Comparison of ENCODE assay signal across 17 cellular contexts in genomic region chr17:77130521-77130920, GRCh38. TPM values are rescaled to one million over a fixed set of nuclear protein-coding genes. Genes with fewer than 3 reads are reported as not detected.
DNase-seq lines count a peak whose midpoint lies in the region; ATAC-seq and TF ChIP-seq lines count a peak whose summit lies in the region.
"Had no signal": no experiment of that assay in that cellular context is flagged by ENCODE, and none has a peak within 500 bp of the region (broad histone marks: within the 10 kb centered on the region; RNA-seq: fewer than 3 reads in every experiment).

No MANE protein-coding gene starts in this region.

- H3K4me1 ChIP-seq in left ventricle myocardium inferior (peaks cover 91% of the 10 kb centered on the region), neutrophil (ENCODE audit: control insufficient read depth in 1 of 2, insufficient read depth in 1 of 2, low read depth in 1 of 2, low read length in 1 of 2) (peaks cover 28 to 40% of the 10 kb centered on the region in 2 experiments), tibial nerve (peaks cover 0 to 59% (median 22%) of the 10 kb centered on the region in 4 donors)

- H3K36me3 ChIP-seq in left ventricle myocardium inferior (peaks cover 5% of the 10 kb centered on the region), neutrophil (no peaks in the 10 kb centered on the region), tibial nerve (no peaks in the 10 kb centered on the region)

- H3K27ac Mint-ChIP-seq in activated naive CD8-positive, alpha-beta T cell treated with anti-CD3 and anti-CD28 coated beads, Interleukin-2, amount 50 U/mL, for 24 hours, result peak overlapping the region; percentile 37
- no peak overlapping the region for H3K27ac Mint-ChIP-seq in type B pancreatic cell
- H3K27ac Mint-ChIP-seq: IgD-negative memory B cell had no signal

- H3K9me3 ChIP-seq in left ventricle myocardium inferior (replicated peaks) (no peaks in the 10 kb centered on the region), neutrophil (no peaks in the 10 kb centered on the region), tibial nerve (no peaks in the 10 kb centered on the region)

- intact Hi-C loops in left ventricle myocardium inferior (cut with micrococcal nuclease) (no loop called here), Right ventricle myocardium inferior (cut with DNase I) (no loop called here)

- TF ChIP-seq POLR2A in tibial nerve (IDR thresholded peaks at IDR 0.05), result no peak

- TF ChIP-seq EP300 in tibial nerve (IDR thresholded peaks at IDR 0.05), result no peak

- peaks cover 32% of the 10 kb centered on the region for H3K4me1 Mint-ChIP-seq in activated naive CD8-positive, alpha-beta T cell treated with anti-CD3 and anti-CD28 coated beads, Interleukin-2, amount 50 U/mL, for 24 hours
- H3K4me1 Mint-ChIP-seq in type B pancreatic cell (ENCODE audit: unreplicated experiment), result peaks cover 22% of the 10 kb centered on the region

- H3K4me3 Mint-ChIP-seq in activated naive CD8-positive, alpha-beta T cell treated with anti-CD3 and anti-CD28 coated beads, Interleukin-2, amount 50 U/mL, for 24 hours, result no peak overlapping the region
- no peak overlapping the region for H3K4me3 Mint-ChIP-seq in type B pancreatic cell
- H3K4me3 Mint-ChIP-seq: CD4-positive, CD25-positive, alpha-beta regulatory T cell; IgD-negative memory B cell had no signal

- DNase-seq in left ventricle myocardium inferior (no peak), Right ventricle myocardium inferior (ENCODE audit: missing footprints) (no peak), tibial nerve (ENCODE audit: low spot score in 2 of 2) (no peak), dermis blood vessel endothelial cell (no peak), type B pancreatic cell (ENCODE audit: extremely low spot score, unreplicated experiment) (no peak)
- DNase-seq in activated naive CD8-positive, alpha-beta T cell treated with anti-CD3 and anti-CD28 coated beads, Interleukin-2, amount 50 U/mL, for 24 hours, result no peak
- no peak for DNase-seq in stimulated activated naive CD8-positive, alpha-beta T cell treated with anti-CD3 and anti-CD28 coated beads, Interleukin-15, Interleukin-2, amounts not matched to agents 100 U/mL and 50 U/mL, for 24 hours
- DNase-seq: CD4-positive, CD25-positive, alpha-beta regulatory T cell; DMS79; MV-4-11; NCI-H1436; NCI-H2029 treated with DMSO at 0.1 percent for 48 hours; NCI-H510A had no signal

- 92 to 95% methylated on average over 9 of the region's 9 CpGs for WGBS in tibial nerve, 2 donors

- H3K27ac ChIP-seq in left ventricle myocardium inferior (replicated peaks), result peak overlapping the region; percentile 92
- H3K27ac ChIP-seq in neutrophil, result peak overlapping the region; percentile 41
- H3K27ac ChIP-seq in tibial nerve, result peak overlapping the region; percentile 19 to 83 (median 76)

- no peaks in the 10 kb centered on the region for H3K36me3 Mint-ChIP-seq in activated naive CD8-positive, alpha-beta T cell treated with anti-CD3 and anti-CD28 coated beads, Interleukin-2, amount 50 U/mL, for 24 hours (ENCODE audit: low read depth)
- H3K36me3 Mint-ChIP-seq in type B pancreatic cell, result peaks cover under 1% of the 10 kb centered on the region
- H3K36me3 Mint-ChIP-seq: CD4-positive, CD25-positive, alpha-beta regulatory T cell had no signal

- H3K4me3 ChIP-seq in left ventricle myocardium inferior (peak overlapping the region; percentile 56), neutrophil (ENCODE audit: low read depth in 1 of 2, low read length in 1 of 2) (no peak overlapping the region), tibial nerve (no peak overlapping the region)
- H3K4me3 ChIP-seq: GM12878 had no signal

- H3K27me3 ChIP-seq in left ventricle myocardium inferior (ENCODE audit: low read depth) (no peaks in the 10 kb centered on the region), neutrophil (no peaks in the 10 kb centered on the region), tibial nerve (no peaks in the 10 kb centered on the region)

- H3K27me3 Mint-ChIP-seq in activated naive CD8-positive, alpha-beta T cell treated with anti-CD3 and anti-CD28 coated beads, Interleukin-2, amount 50 U/mL, for 24 hours, result no peaks in the 10 kb centered on the region
- H3K27me3 Mint-ChIP-seq in type B pancreatic cell, result no peaks in the 10 kb centered on the region
- H3K27me3 Mint-ChIP-seq: CD4-positive, CD25-positive, alpha-beta regulatory T cell had no signal

- TF ChIP-seq CTCF in left ventricle myocardium inferior (IDR thresholded peaks at IDR 0.05; ENCODE audit: borderline replicate concordance) (no peak), neutrophil (IDR thresholded peaks at IDR 0.05) (no peak), tibial nerve (IDR thresholded peaks at IDR 0.05) (no peak), type B pancreatic cell (conservative IDR thresholded peaks at IDR 0.05) (no peak)

- no peak for ATAC-seq in Right ventricle myocardium inferior
- no peak for ATAC-seq in activated naive CD8-positive, alpha-beta T cell treated with anti-CD3 and anti-CD28 coated beads, Interleukin-2, amount 50 U/mL, for 24 hours
- ATAC-seq in stimulated activated naive CD8-positive, alpha-beta T cell treated with anti-CD3 and anti-CD28 coated beads, Interleukin-15, Interleukin-2, amounts not matched to agents 100 U/mL and 50 U/mL, for 24 hours, result no peak
- ATAC-seq: GM12878, HCT116 had no signal

- no peaks in the 10 kb centered on the region for H3K9me3 Mint-ChIP-seq in activated naive CD8-positive, alpha-beta T cell treated with anti-CD3 and anti-CD28 coated beads, Interleukin-2, amount 50 U/mL, for 24 hours
- no peaks in the 10 kb centered on the region for H3K9me3 Mint-ChIP-seq in type B pancreatic cell
- H3K9me3 Mint-ChIP-seq: CD4-positive, CD25-positive, alpha-beta regulatory T cell; IgD-negative memory B cell had no signal

RNA-seq across cellular contexts. Expression of gene SEC14L1, which starts 10.2 kb away (rescaled TPM):
- total RNA-seq in left ventricle myocardium inferior, result 55.5 TPM
- 65.5 TPM for total RNA-seq in Right ventricle myocardium inferior
- 100 to 1,000 TPM in 2 of 4 donors, 10 to 100 TPM in 2; 51.1 to 113 (median 81.7) TPM for total RNA-seq in tibial nerve
- 322 and 488 TPM in 2 replicates for total RNA-seq in dermis blood vessel endothelial cell
- 42.3 and 74.9 TPM in 2 replicates for total RNA-seq in type B pancreatic cell (ENCODE audit: low replicate concordance)

Comparison
In these comparisons a context has a peak if more than half of its experiments do, and no peak if none do; other contexts are left out.
1. H3K27ac ChIP-seq: peak in every context shown above with its lines; median percentile 92 in left ventricle myocardium inferior; 76 in tibial nerve; 41 in neutrophil.